ENCODE assay signal across 9 cellular contexts in the genomic region with DNA sequence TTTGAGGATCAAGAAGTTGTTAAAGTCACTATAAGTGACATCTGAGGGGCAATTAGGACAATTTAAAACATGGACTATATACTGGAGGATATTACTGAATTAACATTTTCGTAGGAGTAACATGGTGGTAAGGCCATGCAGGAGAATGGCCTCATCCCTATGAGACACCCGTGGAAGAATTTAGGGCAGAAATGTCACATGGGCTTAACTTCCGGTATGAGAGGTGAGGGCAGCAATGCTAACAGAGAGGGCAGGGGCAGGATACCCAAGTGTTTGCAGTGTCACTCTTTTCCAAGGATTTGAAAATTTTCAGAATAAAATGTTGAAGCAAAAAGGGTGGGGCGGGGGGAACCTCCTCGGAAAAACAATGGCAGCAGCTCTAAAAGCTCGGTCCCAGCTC. TPM values are rescaled to one million over a fixed set of nuclear protein-coding genes. Genes with fewer than 3 reads are reported as not detected.
DNase-seq lines count a peak whose midpoint lies in the region; ATAC-seq lines count a peak whose summit lies in the region.
"Had no signal": no experiment of that assay in that cellular context is flagged by ENCODE, and none has a peak within 500 bp of the region (broad histone marks: within the 10 kb centered on the region; RNA-seq: fewer than 3 reads in every experiment).

No MANE protein-coding gene starts in this region.

- POLR2A ChIA-PET in activated CD8-positive, alpha-beta T cell treated with anti-CD3 and anti-CD28 coated beads, Interleukin-2, amount 10 ng/mL, durations not matched to agents 7 days and 5 days (lab: Charles Lee) = no interaction called here

- peaks cover 8% of the 10 kb centered on the region for H3K36me3 Mint-ChIP-seq in T-helper 1 cell treated with Interleukin-12 subunit alpha and Interleukin-12 subunit beta and Interleukin-4 antibody, amounts not matched to agents 30 μg/mL and 1 μg/mL, for 36 hours (ENCODE audit: low read depth)
- H3K36me3 Mint-ChIP-seq in activated CD8-positive, alpha-beta T cell treated with anti-CD3 and anti-CD28 coated beads, Interleukin-2, amount 10 ng/mL, durations not matched to agents 7 days and 5 days (ENCODE audit: low read depth) = peaks cover 47% of the 10 kb centered on the region

- no peaks in the 10 kb centered on the region for H3K27me3 Mint-ChIP-seq in T-helper 1 cell treated with Interleukin-12 subunit alpha and Interleukin-12 subunit beta and Interleukin-4 antibody, amounts not matched to agents 30 μg/mL and 1 μg/mL, for 36 hours (ENCODE audit: low read depth)
- H3K27me3 Mint-ChIP-seq in activated CD8-positive, alpha-beta T cell treated with anti-CD3 and anti-CD28 coated beads, Interleukin-2, amount 10 ng/mL, durations not matched to agents 7 days and 5 days (ENCODE audit: low read depth) = no peaks in the 10 kb centered on the region
- H3K27me3 Mint-ChIP-seq in stimulated activated naive CD8-positive, alpha-beta T cell treated with anti-CD3 and anti-CD28 coated beads, Interleukin-15, amount 100 ng/mL, for 72 hours = no peaks in the 10 kb centered on the region

- peaks cover 64% of the 10 kb centered on the region for H3K4me1 Mint-ChIP-seq in T-helper 1 cell treated with Interleukin-12 subunit alpha and Interleukin-12 subunit beta and Interleukin-4 antibody, amounts not matched to agents 30 μg/mL and 1 μg/mL, for 36 hours (ENCODE audit: low read depth)
- peaks cover 88% of the 10 kb centered on the region for H3K4me1 Mint-ChIP-seq in activated CD8-positive, alpha-beta T cell treated with anti-CD3 and anti-CD28 coated beads, Interleukin-2, amount 10 ng/mL, durations not matched to agents 7 days and 5 days (ENCODE audit: low read depth)
- peaks cover 100% of the 10 kb centered on the region for H3K4me1 Mint-ChIP-seq in stimulated activated naive CD8-positive, alpha-beta T cell treated with anti-CD3 and anti-CD28 coated beads, Interleukin-15, amount 100 ng/mL, for 72 hours

- CTCF ChIA-PET in activated CD8-positive, alpha-beta T cell treated with anti-CD3 and anti-CD28 coated beads, Interleukin-2, amount 10 ng/mL, durations not matched to agents 7 days and 5 days (lab: Charles Lee) = interaction anchor here (1.1 to 9.2 kb wide), 4 partner anchors 13 to 68 kb away, joined by 3 to 75 read pairs (median 4); a partner anchor contains a TSS

- DNase-seq in T-helper 1 cell (no peak), kidney tubule cell (ENCODE audit: low spot score) (peak; percentile 35), putamen (ENCODE audit: low spot score) (no peak)
- DNase-seq in activated CD8-positive, alpha-beta T cell treated with anti-CD3 and anti-CD28 coated beads, Interleukin-2, amount 10 ng/mL, durations not matched to agents 7 days and 5 days = no peak
- no peak for DNase-seq in stimulated activated naive CD8-positive, alpha-beta T cell treated with anti-CD3 and anti-CD28 coated beads, Interleukin-15, amount 100 ng/mL, for 72 hours
- no peak for DNase-seq in stimulated activated CD4-positive, alpha-beta T cell treated with anti-CD3 and anti-CD28 coated beads, Interleukin-4, amount 100 ng/mL, for 4 hours
- no peak for DNase-seq in activated CD4-positive, CD25-positive, alpha-beta regulatory T cell (lab: John Stamatoyannopoulos, UW)
- DNase-seq: NCI-H524 treated with DMSO at 0.1 percent for 48 hours had no signal

- no peak for ATAC-seq in activated CD8-positive, alpha-beta T cell treated with anti-CD3 and anti-CD28 coated beads, Interleukin-2, amount 10 ng/mL, durations not matched to agents 7 days and 5 days
- ATAC-seq in stimulated activated naive CD8-positive, alpha-beta T cell treated with anti-CD3 and anti-CD28 coated beads, Interleukin-15, amount 100 ng/mL, for 72 hours = no peak

- H3K4me3 Mint-ChIP-seq in T-helper 1 cell treated with Interleukin-12 subunit alpha and Interleukin-12 subunit beta and Interleukin-4 antibody, amounts not matched to agents 30 μg/mL and 1 μg/mL, for 36 hours = peak overlapping the region; percentile 74
- H3K4me3 Mint-ChIP-seq in activated CD8-positive, alpha-beta T cell treated with anti-CD3 and anti-CD28 coated beads, Interleukin-2, amount 10 ng/mL, durations not matched to agents 7 days and 5 days = peak overlapping the region; percentile 59
- peak overlapping the region; percentile 75 to 78 for H3K4me3 Mint-ChIP-seq in stimulated activated naive CD8-positive, alpha-beta T cell treated with anti-CD3 and anti-CD28 coated beads, Interleukin-15, amount 100 ng/mL, for 72 hours

- H3K9me3 Mint-ChIP-seq in T-helper 1 cell treated with Interleukin-12 subunit alpha and Interleukin-12 subunit beta and Interleukin-4 antibody, amounts not matched to agents 30 μg/mL and 1 μg/mL, for 36 hours = no peaks in the 10 kb centered on the region
- H3K9me3 Mint-ChIP-seq in activated CD8-positive, alpha-beta T cell treated with anti-CD3 and anti-CD28 coated beads, Interleukin-2, amount 10 ng/mL, durations not matched to agents 7 days and 5 days (ENCODE audit: insufficient read depth) = no peaks in the 10 kb centered on the region
- H3K9me3 Mint-ChIP-seq in stimulated activated naive CD8-positive, alpha-beta T cell treated with anti-CD3 and anti-CD28 coated beads, Interleukin-15, amount 100 ng/mL, for 72 hours = no peaks in the 10 kb centered on the region

- H3K27ac Mint-ChIP-seq in T-helper 1 cell treated with Interleukin-12 subunit alpha and Interleukin-12 subunit beta and Interleukin-4 antibody, amounts not matched to agents 30 μg/mL and 1 μg/mL, for 36 hours = peak overlapping the region; percentile 98
- H3K27ac Mint-ChIP-seq in activated CD8-positive, alpha-beta T cell treated with anti-CD3 and anti-CD28 coated beads, Interleukin-2, amount 10 ng/mL, durations not matched to agents 7 days and 5 days = peak overlapping the region; percentile 97
- H3K27ac Mint-ChIP-seq in stimulated activated naive CD8-positive, alpha-beta T cell treated with anti-CD3 and anti-CD28 coated beads, Interleukin-15, amount 100 ng/mL, for 72 hours = peak overlapping the region; percentile 95 to 99

RNA-seq across cellular contexts. Expression of a gene that starts 23.6 kb away (rescaled TPM):
- total RNA-seq in activated CD8-positive, alpha-beta T cell treated with anti-CD3 and anti-CD28 coated beads, Interleukin-2, amount 10 ng/mL, durations not matched to agents 7 days and 5 days = 10 to 100 TPM; 82.2 to 93.6 TPM

RNA-seq across cellular contexts. Expression of a gene that starts 40.2 kb away (rescaled TPM):
- 10 to 100 TPM; 11.4 to 12.0 TPM for total RNA-seq in activated CD8-positive, alpha-beta T cell treated with anti-CD3 and anti-CD28 coated beads, Interleukin-2, amount 10 ng/mL, durations not matched to agents 7 days and 5 days

RNA-seq across cellular contexts. Expression of a gene that starts 49.6 kb away (rescaled TPM):
- total RNA-seq in activated CD8-positive, alpha-beta T cell treated with anti-CD3 and anti-CD28 coated beads, Interleukin-2, amount 10 ng/mL, durations not matched to agents 7 days and 5 days = 1 to 10 TPM; 6.2 to 6.8 TPM

RNA-seq across cellular contexts. Expression of a gene that starts 50.7 kb away (rescaled TPM):
- total RNA-seq in activated CD8-positive, alpha-beta T cell treated with anti-CD3 and anti-CD28 coated beads, Interleukin-2, amount 10 ng/mL, durations not matched to agents 7 days and 5 days = 100 to 1,000 TPM; 225 to 228 TPM
